In genomic region chr3:177179281-177180067, GRCh38 we compare ENCODE assay signal across 1 cellular context.
TF ChIP-seq lines count a peak whose summit lies in the region.

No MANE protein-coding gene starts in this region.

TF ChIP-seq in SK-N-SH treated with all-trans-retinoic acid at 6 μM for 48 hours, 23 proteins besides CTCF, POLR2A, EP300 and RAD21 (continued from another document):
- no peak for TF ChIP-seq ZFP30 (CRISPR knock-in tag; IDR thresholded peaks at IDR 0.05)
- no peak for TF ChIP-seq ZFP3 (CRISPR knock-in tag; IDR thresholded peaks at IDR 0.05)
- TF ChIP-seq BACH2 (CRISPR knock-in tag; IDR thresholded peaks at IDR 0.05; ENCODE audit: borderline replicate concordance) = no peak
- TF ChIP-seq PATZ1 (CRISPR knock-in tag; IDR thresholded peaks at IDR 0.05; ENCODE audit: borderline replicate concordance) = no peak
- no peak for TF ChIP-seq TOX (CRISPR knock-in tag; IDR thresholded peaks at IDR 0.05; ENCODE audit: borderline replicate concordance)
- no peak for TF ChIP-seq ESRRG (CRISPR knock-in tag; IDR thresholded peaks at IDR 0.05)
